In genomic region chr4:80382090-80382832, GRCh38 we compare ENCODE assay signal across 27 cellular contexts. TPM values are rescaled to one million over a fixed set of nuclear protein-coding genes. Genes with fewer than 3 reads are reported as not detected.
"Had no signal": no experiment of that assay in that cellular context is flagged by ENCODE, and none has a peak within 500 bp of the region (broad histone marks: within the 10 kb centered on the region; RNA-seq: fewer than 3 reads in every experiment).

No MANE protein-coding gene starts in this region.

- H3K36me3 Mint-ChIP-seq: activated naive CD4-positive, alpha-beta T cell treated with anti-CD3 and anti-CD28 coated beads, Interleukin-2, amount 10 ng/mL, durations not matched to agents 7 days and 5 days had no signal

- H3K36me3 ChIP-seq: brain microvascular endothelial cell, left lung, lower lobe of right lung, tibial nerve had no signal

- H3K79me2 ChIP-seq: parathyroid adenoma had no signal

- H3K27ac Mint-ChIP-seq: activated naive CD4-positive, alpha-beta T cell treated with anti-CD3 and anti-CD28 coated beads, Interleukin-2, amount 10 ng/mL, durations not matched to agents 7 days and 5 days; activated naive CD8-positive, alpha-beta T cell treated with anti-CD3 and anti-CD28 coated beads, Interleukin-2, amount 10 ng/mL, durations not matched to agents 7 days and 5 days; naive thymus-derived CD8-positive, alpha-beta T cell had no signal

- H3K4me1 ChIP-seq: left lung, lower lobe of right lung, parathyroid adenoma, psoas muscle, tibial nerve had no signal

- H3K27me3 Mint-ChIP-seq: activated naive CD4-positive, alpha-beta T cell treated with anti-CD3 and anti-CD28 coated beads, Interleukin-2, amount 10 ng/mL, durations not matched to agents 7 days and 5 days; activated naive CD8-positive, alpha-beta T cell treated with anti-CD3 and anti-CD28 coated beads, Interleukin-2, amount 10 ng/mL, durations not matched to agents 7 days and 5 days; naive thymus-derived CD8-positive, alpha-beta T cell had no signal

- ATAC-seq: left lung; lower lobe of right lung; naive thymus-derived CD8-positive, alpha-beta T cell; psoas muscle had no signal

- H3K4me1 Mint-ChIP-seq: activated naive CD4-positive, alpha-beta T cell treated with anti-CD3 and anti-CD28 coated beads, Interleukin-2, amount 10 ng/mL, durations not matched to agents 7 days and 5 days; activated naive CD8-positive, alpha-beta T cell treated with anti-CD3 and anti-CD28 coated beads, Interleukin-2, amount 10 ng/mL, durations not matched to agents 7 days and 5 days; naive thymus-derived CD8-positive, alpha-beta T cell; neural crest cell had no signal

- H2AFZ ChIP-seq: parathyroid adenoma had no signal

- H3K4me3 Mint-ChIP-seq: activated naive CD4-positive, alpha-beta T cell treated with anti-CD3 and anti-CD28 coated beads, Interleukin-2, amount 10 ng/mL, durations not matched to agents 7 days and 5 days; activated naive CD8-positive, alpha-beta T cell treated with anti-CD3 and anti-CD28 coated beads, Interleukin-2, amount 10 ng/mL, durations not matched to agents 7 days and 5 days; naive thymus-derived CD8-positive, alpha-beta T cell; neural crest cell had no signal

- H3K27me3 ChIP-seq: brain microvascular endothelial cell, dorsolateral prefrontal cortex, left lung, tibial nerve had no signal

- H3K4me3 ChIP-seq: coronary artery, dorsolateral prefrontal cortex, left lung, lower lobe of right lung, psoas muscle, tibial nerve had no signal

- H3K9me3 ChIP-seq: lower lobe of right lung, psoas muscle had no signal

- DNase-seq: activated CD4-positive, alpha-beta T cell treated with anti-CD3 and anti-CD28 coated beads for 4 hours; activated CD4-positive, alpha-beta T cell treated with anti-CD3 and anti-CD28 coated beads, Interleukin-2, amount 50 U/mL, for 4 hours; activated CD8-positive, alpha-beta memory T cell treated with anti-CD3 and anti-CD28 coated beads for 24 hours; activated gamma-delta T cell; activated naive CD4-positive, alpha-beta T cell treated with anti-CD3 and anti-CD28 coated beads, Interleukin-2, amount 10 ng/mL, durations not matched to agents 7 days and 5 days; activated naive CD8-positive, alpha-beta T cell treated with anti-CD3 and anti-CD28 coated beads, Interleukin-2, amount 10 ng/mL, durations not matched to agents 7 days and 5 days; brain microvascular endothelial cell; dorsolateral prefrontal cortex; effector memory CD4-positive, alpha-beta T cell; left lung; lower lobe of right lung; mesenchymal stem cell; naive thymus-derived CD8-positive, alpha-beta T cell; occipital lobe; psoas muscle; stimulated activated CD4-positive, alpha-beta T cell treated with anti-CD3 and anti-CD28 coated beads, Interleukin-15, amount 100 ng/mL, for 24 hours; stimulated activated CD4-positive, alpha-beta T cell treated with anti-CD3 and anti-CD28 coated beads, Interleukin-2, amount 100 ng/mL, for 24 hours; stimulated activated naive CD4-positive, alpha-beta T cell treated with Interleukin-2 at 50 U/mL for 16 hours had no signal

- H3K27ac ChIP-seq: brain microvascular endothelial cell, coronary artery, dorsolateral prefrontal cortex, left lung, lower lobe of right lung, parathyroid adenoma, psoas muscle, tibial nerve, VCaP had no signal

RNA-seq across cellular contexts. Expression of gene CFAP299, which starts 46.7 kb away (rescaled TPM):
- total RNA-seq: activated naive CD8-positive, alpha-beta T cell treated with anti-CD3 and anti-CD28 coated beads, Interleukin-2, amount 10 ng/mL, durations not matched to agents 7 days and 5 days; astrocyte; cardiac septum; epithelial cell of proximal tubule; naive thymus-derived CD8-positive, alpha-beta T cell; neural crest cell; psoas muscle; urinary bladder had no signal
